In the genomic region with DNA sequence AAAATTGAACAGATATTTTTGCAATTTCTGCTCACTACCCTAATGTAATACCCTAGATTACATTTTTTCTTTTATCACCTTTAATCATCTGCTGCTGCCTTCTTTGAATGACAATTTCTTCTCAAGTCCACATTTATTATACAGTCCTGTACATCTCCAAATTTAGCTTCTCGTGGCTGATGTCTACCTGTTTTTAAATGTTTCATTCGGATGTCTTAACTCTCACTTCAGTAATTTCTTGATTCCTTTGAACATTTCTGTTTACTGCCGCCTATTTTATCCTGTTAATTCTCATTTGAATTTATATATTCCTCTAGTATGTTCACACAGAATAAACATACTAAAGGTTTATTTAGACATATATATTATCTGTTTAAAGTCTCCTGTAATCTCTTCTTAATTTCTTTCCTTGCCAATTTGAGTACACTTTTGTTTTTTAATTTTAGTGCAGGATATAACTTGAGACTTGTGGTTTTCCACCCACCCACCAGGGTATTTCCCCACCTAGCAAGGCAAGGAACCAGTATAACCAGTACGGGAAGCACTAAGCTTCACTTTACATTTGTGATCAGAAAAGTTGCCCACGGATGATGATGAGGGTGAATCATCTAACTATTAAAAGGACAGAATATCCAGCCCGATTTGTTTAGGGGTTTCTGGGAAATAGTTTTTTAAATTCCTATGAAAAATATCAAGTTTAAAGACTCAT, we compare ENCODE assay signal across 8 cellular contexts. TPM values are rescaled to one million over a fixed set of nuclear protein-coding genes. Genes with fewer than 3 reads are reported as not detected.
A peak's percentile ranks its signal among the peaks of the same experiment; 100 is the strongest.
DNase-seq lines count a peak whose midpoint lies in the region; ATAC-seq and TF ChIP-seq lines count a peak whose summit lies in the region.

No MANE protein-coding gene starts in this region.

- peak overlapping the region; percentile 69 for H3K27ac Mint-ChIP-seq in activated T-helper 2 cell treated with anti-CD3 and anti-CD28 coated beads, Interferon-gamma antibody, Interleukin-2, Interleukin-4, amounts not matched to agents 10 μg/mL and 5 μg/mL and 100 μg/mL, durations not matched to agents 14 hours and 24 hours and 36 hours

- H3K27me3 Mint-ChIP-seq in activated T-helper 2 cell treated with anti-CD3 and anti-CD28 coated beads, Interferon-gamma antibody, Interleukin-2, Interleukin-4, amounts not matched to agents 10 μg/mL and 5 μg/mL and 100 μg/mL, durations not matched to agents 14 hours and 24 hours and 36 hours (ENCODE audit: low read depth): peaks cover 2% of the 10 kb centered on the region

- DNase-seq in GM19240 (ENCODE audit: insufficient read length, low spot score) (peak; percentile 13), AG08396 (ENCODE audit: low spot score) (no peak), NCI-H69 (lab: John Stamatoyannopoulos, UW) (no peak), Peyer's patch (no peak), inferior parietal cortex (ENCODE audit: extremely low spot score) (no peak)
- peak; percentile 10 for DNase-seq in activated T-helper 2 cell treated with anti-CD3 and anti-CD28 coated beads, Interferon-gamma antibody, Interleukin-2, Interleukin-4, amounts not matched to agents 10 μg/mL and 5 μg/mL and 100 μg/mL, durations not matched to agents 14 hours and 24 hours and 36 hours (ENCODE audit: low spot score)
- DNase-seq in stimulated activated CD8-positive, alpha-beta memory T cell treated with anti-CD3 and anti-CD28 coated beads, Interleukin-15, amount 100 ng/mL, for 1 hour (ENCODE audit: low read depth): peak; percentile 4

- no peak for TF ChIP-seq CTCF in Peyer's patch (IDR thresholded peaks at IDR 0.05)

- H3K27me3 ChIP-seq in Peyer's patch: no peaks in the 10 kb centered on the region

- no peak overlapping the region for H3K27ac ChIP-seq in Peyer's patch

- TF ChIP-seq POLR2A in Peyer's patch (IDR thresholded peaks at IDR 0.05): no peak

- H3K9me3 ChIP-seq in Peyer's patch: no peaks in the 10 kb centered on the region

- H3K4me3 ChIP-seq in Peyer's patch: no peak overlapping the region

- no peaks in the 10 kb centered on the region for H3K4me1 ChIP-seq in Peyer's patch

- H3K4me3 Mint-ChIP-seq in activated T-helper 2 cell treated with anti-CD3 and anti-CD28 coated beads, Interferon-gamma antibody, Interleukin-2, Interleukin-4, amounts not matched to agents 10 μg/mL and 5 μg/mL and 100 μg/mL, durations not matched to agents 14 hours and 24 hours and 36 hours (ENCODE audit: low read depth): no peak overlapping the region

- no peaks in the 10 kb centered on the region for H3K9me3 Mint-ChIP-seq in activated T-helper 2 cell treated with anti-CD3 and anti-CD28 coated beads, Interferon-gamma antibody, Interleukin-2, Interleukin-4, amounts not matched to agents 10 μg/mL and 5 μg/mL and 100 μg/mL, durations not matched to agents 14 hours and 24 hours and 36 hours

- H3K4me1 Mint-ChIP-seq in activated T-helper 2 cell treated with anti-CD3 and anti-CD28 coated beads, Interferon-gamma antibody, Interleukin-2, Interleukin-4, amounts not matched to agents 10 μg/mL and 5 μg/mL and 100 μg/mL, durations not matched to agents 14 hours and 24 hours and 36 hours (ENCODE audit: low read depth): peaks cover 12% of the 10 kb centered on the region

- intact Hi-C loops in activated T-helper 2 cell treated with anti-CD3 and anti-CD28 coated beads, Interferon-gamma antibody, Interleukin-2, Interleukin-4, amounts not matched to agents 10 μg/mL and 5 μg/mL and 100 μg/mL, durations not matched to agents 14 hours and 24 hours and 36 hours (cut with micrococcal nuclease): loop anchor here (2.0 kb wide), 1 partner anchor 18 kb away; no protein-coding TSS in a partner anchor

- H3K36me3 Mint-ChIP-seq in activated T-helper 2 cell treated with anti-CD3 and anti-CD28 coated beads, Interferon-gamma antibody, Interleukin-2, Interleukin-4, amounts not matched to agents 10 μg/mL and 5 μg/mL and 100 μg/mL, durations not matched to agents 14 hours and 24 hours and 36 hours (ENCODE audit: low read depth): no peaks in the 10 kb centered on the region

- no peaks in the 10 kb centered on the region for H3K36me3 ChIP-seq in Peyer's patch

- ATAC-seq in HG03342 (IDR thresholded peaks at IDR 0.05; ENCODE audit: unreplicated experiment): peak; percentile 78

RNA-seq across cellular contexts. Expression of a gene that starts 12.7 kb away (rescaled TPM):
- total RNA-seq in activated T-helper 2 cell treated with anti-CD3 and anti-CD28 coated beads, Interferon-gamma antibody, Interleukin-2, Interleukin-4, amounts not matched to agents 10 μg/mL and 5 μg/mL and 100 μg/mL, durations not matched to agents 14 hours and 24 hours and 36 hours: not detected in 2 replicates
- not detected for total RNA-seq in Peyer's patch

RNA-seq across cellular contexts. Expression of a gene that starts 36.1 kb away (rescaled TPM):
- total RNA-seq in activated T-helper 2 cell treated with anti-CD3 and anti-CD28 coated beads, Interferon-gamma antibody, Interleukin-2, Interleukin-4, amounts not matched to agents 10 μg/mL and 5 μg/mL and 100 μg/mL, durations not matched to agents 14 hours and 24 hours and 36 hours: not detected in 2 replicates
- 1 to 10 TPM in 1 of 4 donors, under 1 TPM in 1, not detected in 2; 0.88 to 4.1 TPM for total RNA-seq in Peyer's patch

Comparison
In these comparisons a context has a peak if more than half of its experiments do, and no peak if none do; other contexts are left out.
1. DNase-seq: peak in GM19240 (single experiment), activated T-helper 2 cell treated with anti-CD3 and anti-CD28 coated beads, Interferon-gamma antibody, Interleukin-2, Interleukin-4, amounts not matched to agents 10 μg/mL and 5 μg/mL and 100 μg/mL, durations not matched to agents 14 hours and 24 hours and 36 hours (single experiment) and stimulated activated CD8-positive, alpha-beta memory T cell treated with anti-CD3 and anti-CD28 coated beads, Interleukin-15, amount 100 ng/mL, for 1 hour (single experiment); none in AG08396 (single experiment), NCI-H69 (single experiment), Peyer's patch (0 of 3) and inferior parietal cortex (single experiment).